ENCODE assay signal across 9 cellular contexts in genomic region chr15:101578443-101578894, GRCh38.
A peak's percentile ranks its signal among the peaks of the same experiment; 100 is the strongest.
DNase-seq lines count a peak whose midpoint lies in the region; ATAC-seq, FAIRE-seq and TF ChIP-seq lines count a peak whose summit lies in the region.
"Had no signal": no experiment of that assay in that cellular context is flagged by ENCODE, and none has a peak within 500 bp of the region (broad histone marks: within the 10 kb centered on the region; RNA-seq: fewer than 3 reads in every experiment).

No MANE protein-coding gene starts in this region.

- 18% methylated on average over 10 of the region's 10 CpGs for WGBS in GM12878 (ENCODE audit: insufficient coverage, insufficient replicate concordance, low lambda C conversion rate, missing lambda C conversion rate)

- H3K4me1 ChIP-seq in GM12878 (ENCODE audit: control insufficient read depth, insufficient read depth, low read length), result no peaks in the 10 kb centered on the region

- TF ChIP-seq RAD21 in GM12878 (IDR thresholded peaks at IDR 0.05; ENCODE audit: insufficient read depth, low read depth, low read length), result peak; percentile 8; the same call in 1 of the 2 replicates

- DNase-seq in NCI-H2107 treated with DMSO at 0.1 percent for 48 hours (lab: John Stamatoyannopoulos, UW; ENCODE audit: unreplicated experiment) (peak; percentile 9), NCI-H2107 (lab: John Stamatoyannopoulos, UW) (no peak), HT-29 (ENCODE audit: low spot score) (peak; percentile 69), GM12878 (ENCODE audit: low read depth, low spot score) (no peak), left lobe of liver (ENCODE audit: low spot score) (peak; percentile 71)

- H3K4me3 ChIP-seq in GM12878, result no peak overlapping the region

- no peaks in the 10 kb centered on the region for H3K9me3 ChIP-seq in GM12878 (replicated peaks; ENCODE audit: control insufficient read depth, insufficient read depth, low read length)

- no peaks in the 10 kb centered on the region for H3K79me2 ChIP-seq in GM12878 (ENCODE audit: control insufficient read depth, insufficient read depth, low read length)

- POLR2A ChIA-PET in GM12878 (lab: Charles Lee), result no interaction called here

- in situ Hi-C loops in GM12878 (cut with MboI), result no loop called here

- H3K36me3 ChIP-seq in GM12878 (ENCODE audit: control insufficient read depth in 2 of 2, insufficient read depth in 2 of 2, low read length in 1 of 2), result no peaks in the 10 kb centered on the region

- no peak overlapping the region for H3K27ac ChIP-seq in GM12878 (ENCODE audit: control insufficient read depth, insufficient read depth)

- SMC1A ChIA-PET in GM12878 (lab: Charles Lee; ENCODE audit: uncharacterized antibody, unreplicated experiment), result no interaction called here

- no peaks in the 10 kb centered on the region; a peak in 1 of 4 replicates for H3K27me3 ChIP-seq in GM12878 (replicated peaks in 1 of 2; ENCODE audit: control insufficient read depth in 2 of 2, insufficient read depth in 2 of 2, low read length in 1 of 2)

- CTCF ChIA-PET in GM12878 (lab: Yijun Ruan, JAX), result interaction anchor here (0.7 kb wide), 1 partner anchor 121 kb away, joined by 3 read pairs; no protein-coding TSS in a partner anchor

- FAIRE-seq in GM12878 (lab: Jason Lieb, UNC), result no peak
- FAIRE-seq: TTC549 had no signal

- BruUV-seq in GM12878 (replicated peaks; lab: Mats Ljungman, UMichigan), result no TSS peak

- no peak overlapping the region for H3K9ac ChIP-seq in GM12878 (ENCODE audit: control insufficient read depth, insufficient read depth, low read length)

- no peaks in the 10 kb centered on the region for H4K20me1 ChIP-seq in GM12878 (ENCODE audit: control insufficient read depth, insufficient read depth)

- ATAC-seq in GM12878 (peak; percentile 63), left lobe of liver (peak; percentile 100), GM21717 (IDR thresholded peaks at IDR 0.05; ENCODE audit: unreplicated experiment) (no peak), HG02970 (IDR thresholded peaks at IDR 0.05; ENCODE audit: low FRiP score, unreplicated experiment) (no peak), HG03378 (IDR thresholded peaks at IDR 0.05; ENCODE audit: unreplicated experiment) (no peak)

- no peak for TF ChIP-seq EP300 in GM12878 (IDR thresholded peaks at IDR 0.05; ENCODE audit: borderline replicate concordance in 1 of 2, control insufficient read depth in 1 of 2, low read depth in 2 of 2, low read length in 2 of 2)

- RAD21 ChIA-PET in GM12878 (lab: Charles Lee; ENCODE audit: unreplicated experiment), result no interaction called here

- no peak overlapping the region for H2AFZ ChIP-seq in GM12878 (ENCODE audit: control insufficient read depth, low read depth, low read length)

- TF ChIP-seq CTCF in GM12878 (IDR thresholded peaks at IDR 0.05 in 2 of 3, conservative IDR thresholded peaks at IDR 0.05 in 1 of 3; ENCODE audit: control insufficient read depth in 2 of 3, extremely low read depth in 1 of 3, insufficient read depth in 1 of 3, low read depth in 3 of 3, low read length in 3 of 3), result peak; percentile 26 to 31 (median 28); a peak in 4 of 6 replicates

- no peak for TF ChIP-seq POLR2A in GM12878 (IDR thresholded peaks at IDR 0.05; ENCODE audit: low read depth, low read length)

- no peak overlapping the region for H3K4me2 ChIP-seq in GM12878 (ENCODE audit: control insufficient read depth, insufficient read depth)

- intact Hi-C loops in GM12878 (cut with micrococcal nuclease; ENCODE audit: unreplicated experiment), result no loop called here

TF ChIP-seq in GM12878, 131 proteins besides CTCF, POLR2A, EP300 and RAD21:
- TF ChIP-seq MXI1 (IDR thresholded peaks at IDR 0.05; ENCODE audit: low read depth, low read length) (no peak), KLF5 (IDR thresholded peaks at IDR 0.05; ENCODE audit: partially characterized antibody) (no peak), GATAD2B (conservative IDR thresholded peaks at IDR 0.05; ENCODE audit: low read depth) (no peak), ATF7 (IDR thresholded peaks at IDR 0.05; ENCODE audit: low read depth) (no peak), NR2C1 (IDR thresholded peaks at IDR 0.05) (no peak), SIN3A (IDR thresholded peaks at IDR 0.05; ENCODE audit: low read depth, low read length) (no peak), RCOR1 (conservative IDR thresholded peaks at IDR 0.05; ENCODE audit: low read depth, low read length) (no peak), CBFB (IDR thresholded peaks at IDR 0.05; ENCODE audit: low read depth) (no peak), ZZZ3 (IDR thresholded peaks at IDR 0.05; ENCODE audit: control insufficient read depth, insufficient read length, low read depth) (no peak), SKIL (IDR thresholded peaks at IDR 0.05; ENCODE audit: low read depth, poor library complexity, severe bottlenecking) (no peak), IKZF1 (conservative IDR thresholded peaks at IDR 0.05) (no peak), STAT3 (IDR thresholded peaks at IDR 0.05; ENCODE audit: low read depth, low read length) (no peak), HSF1 (IDR thresholded peaks at IDR 0.05; ENCODE audit: low read depth, low read length) (no peak), SUPT20H (IDR thresholded peaks at IDR 0.05; ENCODE audit: borderline replicate concordance, control insufficient read depth, low read depth, low read length) (no peak), TCF3 (IDR thresholded peaks at IDR 0.05; ENCODE audit: borderline replicate concordance, insufficient read depth, low read depth, low read length) (no peak), CREM (IDR thresholded peaks at IDR 0.05; ENCODE audit: low read depth) (no peak), IKZF2 (IDR thresholded peaks at IDR 0.05) (no peak)
- TF ChIP-seq, protein P1, sequence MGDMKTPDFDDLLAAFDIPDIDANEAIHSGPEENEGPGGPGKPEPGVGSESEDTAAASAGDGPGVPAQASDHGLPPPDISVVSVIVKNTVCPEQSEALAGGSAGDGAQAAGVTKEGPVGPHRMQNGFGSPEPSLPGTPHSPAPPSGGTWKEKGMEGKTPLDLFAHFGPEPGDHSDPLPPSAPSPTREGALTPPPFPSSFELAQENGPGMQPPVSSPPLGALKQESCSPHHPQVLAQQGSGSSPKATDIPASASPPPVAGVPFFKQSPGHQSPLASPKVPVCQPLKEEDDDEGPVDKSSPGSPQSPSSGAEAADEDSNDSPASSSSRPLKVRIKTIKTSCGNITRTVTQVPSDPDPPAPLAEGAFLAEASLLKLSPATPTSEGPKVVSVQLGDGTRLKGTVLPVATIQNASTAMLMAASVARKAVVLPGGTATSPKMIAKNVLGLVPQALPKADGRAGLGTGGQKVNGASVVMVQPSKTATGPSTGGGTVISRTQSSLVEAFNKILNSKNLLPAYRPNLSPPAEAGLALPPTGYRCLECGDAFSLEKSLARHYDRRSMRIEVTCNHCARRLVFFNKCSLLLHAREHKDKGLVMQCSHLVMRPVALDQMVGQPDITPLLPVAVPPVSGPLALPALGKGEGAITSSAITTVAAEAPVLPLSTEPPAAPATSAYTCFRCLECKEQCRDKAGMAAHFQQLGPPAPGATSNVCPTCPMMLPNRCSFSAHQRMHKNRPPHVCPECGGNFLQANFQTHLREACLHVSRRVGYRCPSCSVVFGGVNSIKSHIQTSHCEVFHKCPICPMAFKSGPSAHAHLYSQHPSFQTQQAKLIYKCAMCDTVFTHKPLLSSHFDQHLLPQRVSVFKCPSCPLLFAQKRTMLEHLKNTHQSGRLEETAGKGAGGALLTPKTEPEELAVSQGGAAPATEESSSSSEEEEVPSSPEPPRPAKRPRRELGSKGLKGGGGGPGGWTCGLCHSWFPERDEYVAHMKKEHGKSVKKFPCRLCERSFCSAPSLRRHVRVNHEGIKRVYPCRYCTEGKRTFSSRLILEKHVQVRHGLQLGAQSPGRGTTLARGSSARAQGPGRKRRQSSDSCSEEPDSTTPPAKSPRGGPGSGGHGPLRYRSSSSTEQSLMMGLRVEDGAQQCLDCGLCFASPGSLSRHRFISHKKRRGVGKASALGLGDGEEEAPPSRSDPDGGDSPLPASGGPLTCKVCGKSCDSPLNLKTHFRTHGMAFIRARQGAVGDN (IDR thresholded peaks at IDR 0.05), result no peak
- TF ChIP-seq, protein P2, sequence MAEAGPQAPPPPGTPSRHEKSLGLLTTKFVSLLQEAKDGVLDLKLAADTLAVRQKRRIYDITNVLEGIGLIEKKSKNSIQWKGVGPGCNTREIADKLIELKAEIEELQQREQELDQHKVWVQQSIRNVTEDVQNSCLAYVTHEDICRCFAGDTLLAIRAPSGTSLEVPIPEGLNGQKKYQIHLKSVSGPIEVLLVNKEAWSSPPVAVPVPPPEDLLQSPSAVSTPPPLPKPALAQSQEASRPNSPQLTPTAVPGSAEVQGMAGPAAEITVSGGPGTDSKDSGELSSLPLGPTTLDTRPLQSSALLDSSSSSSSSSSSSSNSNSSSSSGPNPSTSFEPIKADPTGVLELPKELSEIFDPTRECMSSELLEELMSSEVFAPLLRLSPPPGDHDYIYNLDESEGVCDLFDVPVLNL (IDR thresholded peaks at IDR 0.05; ENCODE audit: low read depth, low read length), result no peak

Comparison
In these comparisons a context has a peak if more than half of its experiments do, and no peak if none do; other contexts are left out.
1. DNase-seq: peak in NCI-H2107 treated with DMSO at 0.1 percent for 48 hours (single experiment), HT-29 (single experiment) and left lobe of liver (single experiment); none in NCI-H2107 (single experiment) and GM12878 (single experiment).
2. ATAC-seq: peak in GM12878 (single experiment) and left lobe of liver (single experiment); none in GM21717 (single experiment), HG02970 (single experiment) and HG03378 (single experiment).